ENCODE assay signal across 2 cellular contexts in the genomic region with DNA sequence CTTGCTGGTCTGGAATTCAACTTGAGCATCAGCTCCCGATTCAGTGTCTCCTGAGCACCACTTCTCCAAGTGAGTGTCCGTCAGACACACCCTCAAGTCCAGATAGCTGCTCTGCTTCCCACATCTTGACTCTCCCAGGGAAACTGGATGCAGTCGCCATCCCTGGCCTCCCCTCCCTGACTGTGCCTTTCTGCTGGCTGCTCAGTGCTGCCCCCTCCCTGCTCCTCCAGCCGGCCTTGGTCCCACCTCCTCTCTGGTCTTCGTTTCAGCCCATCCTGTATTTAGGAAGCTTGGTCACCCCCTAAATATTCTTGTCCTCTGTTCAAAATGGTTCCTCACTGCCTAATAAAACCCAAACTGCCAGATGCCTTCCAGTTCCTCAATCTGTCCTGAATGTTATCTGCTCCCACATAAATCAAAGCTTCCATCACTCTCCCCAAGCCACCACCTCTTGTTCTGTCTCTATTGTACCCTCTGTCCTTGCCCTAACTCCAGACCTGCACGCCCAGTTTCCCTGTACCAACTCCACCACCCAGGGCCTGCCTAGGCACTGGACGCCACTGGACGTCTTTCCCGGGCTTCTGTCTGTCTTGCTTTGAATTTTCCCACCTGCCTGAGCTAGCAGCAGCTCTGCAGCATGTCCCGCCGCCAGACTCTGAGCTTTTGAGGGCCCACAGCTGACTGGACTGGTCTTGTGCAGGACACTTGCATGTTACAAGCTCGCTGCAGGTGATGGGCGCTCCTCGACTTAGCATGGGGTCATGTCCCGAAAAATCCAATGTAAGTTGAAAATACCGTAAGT.
TF ChIP-seq lines count a peak whose summit lies in the region.

No MANE protein-coding gene starts in this region.

TF ChIP-seq in Ishikawa, 13 proteins besides CTCF, POLR2A, EP300 and RAD21 (continued from another document):
- TF ChIP-seq REST (IDR thresholded peaks at IDR 0.05; ENCODE audit: low read depth) (no peak), USF1 (IDR thresholded peaks at IDR 0.05) (no peak), CEBPB (IDR thresholded peaks at IDR 0.05) (no peak), EGR1 (IDR thresholded peaks at IDR 0.05) (no peak), MAX (IDR thresholded peaks at IDR 0.05) (no peak), CREB1 (IDR thresholded peaks at IDR 0.05; ENCODE audit: low read depth) (no peak), YY1 (IDR thresholded peaks at IDR 0.05; ENCODE audit: low read depth) (no peak), FOXM1 (IDR thresholded peaks at IDR 0.05; ENCODE audit: borderline replicate concordance, low read depth) (no peak), NFIC (IDR thresholded peaks at IDR 0.05) (no peak), TEAD4 (IDR thresholded peaks at IDR 0.05) (no peak), TAF1 (IDR thresholded peaks at IDR 0.05; ENCODE audit: low read depth) (no peak)
TF ChIP-seq in Ishikawa: peak in this region for 0.

TF ChIP-seq in K562, 482 proteins besides CTCF, POLR2A, EP300 and RAD21 (continued from another document):
- TF ChIP-seq, protein P1, sequence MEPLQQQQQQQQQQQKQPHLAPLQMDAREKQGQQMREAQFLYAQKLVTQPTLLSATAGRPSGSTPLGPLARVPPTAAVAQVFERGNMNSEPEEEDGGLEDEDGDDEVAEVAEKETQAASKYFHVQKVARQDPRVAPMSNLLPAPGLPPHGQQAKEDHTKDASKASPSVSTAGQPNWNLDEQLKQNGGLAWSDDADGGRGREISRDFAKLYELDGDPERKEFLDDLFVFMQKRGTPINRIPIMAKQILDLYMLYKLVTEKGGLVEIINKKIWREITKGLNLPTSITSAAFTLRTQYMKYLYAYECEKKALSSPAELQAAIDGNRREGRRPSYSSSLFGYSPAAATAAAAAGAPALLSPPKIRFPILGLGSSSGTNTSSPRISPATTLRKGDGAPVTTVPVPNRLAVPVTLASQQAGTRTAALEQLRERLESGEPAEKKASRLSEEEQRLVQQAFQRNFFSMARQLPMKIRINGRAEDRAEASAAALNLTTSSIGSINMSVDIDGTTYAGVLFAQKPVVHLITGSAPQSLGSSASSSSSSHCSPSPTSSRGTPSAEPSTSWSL (CRISPR knock-in tag; IDR thresholded peaks at IDR 0.05; ENCODE audit: borderline replicate concordance): no peak
- TF ChIP-seq PBX2 (CRISPR knock-in tag; IDR thresholded peaks at IDR 0.05; ENCODE audit: low read depth) (no peak), PBX2 (tag; conservative IDR thresholded peaks at IDR 0.05; ENCODE audit: low read depth) (peak; percentile 82), ZC3H4 (CRISPR knock-in tag; IDR thresholded peaks at IDR 0.05; ENCODE audit: borderline replicate concordance) (no peak), SPI1 (IDR thresholded peaks at IDR 0.05; ENCODE audit: borderline replicate concordance, low read depth, low read length) (peak; percentile 73; the same call in 1 of the 2 replicates), MEIS2 (IDR thresholded peaks at IDR 0.05; ENCODE audit: partially characterized antibody) (peak; percentile 65), ZNF583 (CRISPR knock-in tag; IDR thresholded peaks at IDR 0.05) (no peak), CTBP1 (IDR thresholded peaks at IDR 0.05; ENCODE audit: borderline replicate concordance) (peak; percentile 50; the same call in 1 of the 2 replicates)
TF ChIP-seq in K562: peak in this region for 6.
